17 cellular contexts compared by ENCODE assay signal in genomic region chr11:2572491-2573239, GRCh38.
"Had no signal": no experiment of that assay in that cellular context is flagged by ENCODE, and none has a peak within 500 bp of the region (broad histone marks: within the 10 kb centered on the region; RNA-seq: fewer than 3 reads in every experiment).

No MANE protein-coding gene starts in this region.

- H3K36me3 ChIP-seq: brain microvascular endothelial cell, neural progenitor cell, pancreas, transverse colon had no signal

- H3K4me3 ChIP-seq: lung, neural progenitor cell, pancreas, transverse colon had no signal

- H3K4me1 ChIP-seq: neural progenitor cell, pancreas had no signal

- H3K27me3 ChIP-seq: brain microvascular endothelial cell, pancreas, transverse colon had no signal

- H3K27ac ChIP-seq: brain microvascular endothelial cell, neural progenitor cell, pancreas, transverse colon had no signal

- H3K9me3 ChIP-seq: pancreas, transverse colon had no signal

- DNase-seq: activated CD4-positive, alpha-beta T cell treated with anti-CD3 and anti-CD28 coated beads, Interleukin-2, amount 10 ng/mL, durations not matched to agents 7 days and 5 days; activated CD8-positive, alpha-beta memory T cell treated with anti-CD3 and anti-CD28 coated beads for 24 hours; activated T-cell treated with anti-CD3 and anti-CD28 coated beads for 4 hours; brain microvascular endothelial cell; effector CD8-positive, alpha-beta T cell; foreskin fibroblast; hypothalamus; midbrain; naive B cell; retina; small intestine; stimulated activated naive CD8-positive, alpha-beta T cell treated with anti-CD3 and anti-CD28 coated beads, Interleukin-15, Interleukin-2, amounts not matched to agents 100 U/mL and 50 U/mL, for 24 hours; transverse colon had no signal

- ATAC-seq: activated naive CD4-positive, alpha-beta T cell treated with anti-CD3 and anti-CD28 coated beads, Interleukin-2, amount 50 U/mL, for 72 hours; pancreas; stimulated activated naive CD8-positive, alpha-beta T cell treated with anti-CD3 and anti-CD28 coated beads, Interleukin-15, Interleukin-2, amounts not matched to agents 100 U/mL and 50 U/mL, for 24 hours had no signal
